ENCODE assay signal across 10 cellular contexts in genomic region chr2:24164416-24164973, GRCh38. TPM values are rescaled to one million over a fixed set of nuclear protein-coding genes. Genes with fewer than 3 reads are reported as not detected.
DNase-seq lines count a peak whose midpoint lies in the region; ATAC-seq, FAIRE-seq and TF ChIP-seq lines count a peak whose summit lies in the region.
"Had no signal": no experiment of that assay in that cellular context is flagged by ENCODE, and none has a peak within 500 bp of the region (broad histone marks: within the 10 kb centered on the region; RNA-seq: fewer than 3 reads in every experiment).

No MANE protein-coding gene starts in this region.

- H3K4me3 ChIP-seq in endothelial cell of umbilical vein (replicated peaks in 1 of 3; ENCODE audit: insufficient read depth in 1 of 3, low read depth in 1 of 3, low read length in 3 of 3) (no peak overlapping the region), trophoblast cell (ENCODE audit: low read depth, low read length) (no peak overlapping the region)

- H4K8ac ChIP-seq in trophoblast cell (ENCODE audit: low read depth, low read length), result no peak overlapping the region

- H2BK120ac ChIP-seq in trophoblast cell (ENCODE audit: insufficient read depth, low read length, poor library complexity), result no peak overlapping the region

- no peaks in the 10 kb centered on the region for H3K9me3 ChIP-seq in CD4-positive, alpha-beta T cell (ENCODE audit: control insufficient read depth, low read length)
- H3K9me3 ChIP-seq in endothelial cell of umbilical vein (replicated peaks; ENCODE audit: control insufficient read depth, insufficient read depth, low read length), result no peaks in the 10 kb centered on the region
- H3K9me3 ChIP-seq in trophoblast cell (ENCODE audit: insufficient read depth, low read depth, low read length), result peaks cover 2% of the 10 kb centered on the region

- no peak overlapping the region for H3K4me3 Mint-ChIP-seq in CD4-positive, alpha-beta T cell
- peak overlapping the region; percentile 61 for H3K4me3 Mint-ChIP-seq in activated B cell treated with CpG ODN at 0.5 μM for 24 hours
- H3K4me3 Mint-ChIP-seq: nephron had no signal

- H3K27ac Mint-ChIP-seq in CD4-positive, alpha-beta T cell, result no peak overlapping the region
- peak overlapping the region; percentile 71 for H3K27ac Mint-ChIP-seq in activated B cell treated with CpG ODN at 0.5 μM for 24 hours
- H3K27ac Mint-ChIP-seq: nephron had no signal

- no peaks in the 10 kb centered on the region for H3K27me3 ChIP-seq in CD4-positive, alpha-beta T cell (ENCODE audit: control insufficient read depth, insufficient read depth, low read length)
- H3K27me3 ChIP-seq in endothelial cell of umbilical vein (ENCODE audit: control insufficient read depth in 2 of 2, insufficient read depth in 2 of 2, low read length in 2 of 2) (no peaks in the 10 kb centered on the region), trophoblast cell (ENCODE audit: insufficient read depth, low read length) (no peaks in the 10 kb centered on the region)

- no peak overlapping the region for H2BK12ac ChIP-seq in trophoblast cell (ENCODE audit: low read length)

- WGBS in trophoblast cell (ENCODE audit: extremely low coverage, insufficient coverage, insufficient read length), result no CpG with 5 or more reads among the region's 8 CpGs

- H3K9ac ChIP-seq in endothelial cell of umbilical vein (replicated peaks; ENCODE audit: extremely low read depth, insufficient read depth, low read length) (no peak overlapping the region), trophoblast cell (ENCODE audit: low read length) (no peak overlapping the region)

- H3K4me1 Mint-ChIP-seq in CD4-positive, alpha-beta T cell (ENCODE audit: low read depth), result no peaks in the 10 kb centered on the region
- H3K4me1 Mint-ChIP-seq in activated B cell treated with CpG ODN at 0.5 μM for 24 hours, result peaks cover 12% of the 10 kb centered on the region
- H3K4me1 Mint-ChIP-seq: nephron had no signal

- H4K12ac ChIP-seq in trophoblast cell (ENCODE audit: low read depth, low read length), result no peak overlapping the region

- peaks cover 10% of the 10 kb centered on the region for H3K36me3 Mint-ChIP-seq in CD4-positive, alpha-beta T cell (ENCODE audit: low read depth)
- peaks cover 12% of the 10 kb centered on the region for H3K36me3 Mint-ChIP-seq in activated B cell treated with CpG ODN at 0.5 μM for 24 hours (ENCODE audit: low read depth)

- H3K79me2 ChIP-seq in endothelial cell of umbilical vein (ENCODE audit: control insufficient read depth, insufficient read depth, low read length) (no peaks in the 10 kb centered on the region), trophoblast cell (ENCODE audit: control insufficient read depth, insufficient read depth, low read length, poor library complexity) (no peaks in the 10 kb centered on the region)

- H3K23ac ChIP-seq in trophoblast cell (ENCODE audit: low read length), result no peak overlapping the region

- DNase-seq in CD4-positive, alpha-beta T cell, result peak in 8 of 10 experiments; percentile 2 to 24 (median 15)
- DNase-seq in HuH-7 (ENCODE audit: low spot score), result peak; percentile 72
- peak; percentile 40 for DNase-seq in activated B cell treated with CpG ODN at 0.5 μM for 24 hours
- no peak for DNase-seq in endothelial cell of umbilical vein (ENCODE audit: low read depth, low spot score)
- DNase-seq in trophoblast cell, result peak; percentile 23 to 39
- no peak for DNase-seq in NCI-H226

- no peaks in the 10 kb centered on the region for H3K9me1 ChIP-seq in endothelial cell of umbilical vein (replicated peaks; ENCODE audit: control insufficient read depth, extremely low read depth, insufficient read depth, low read length)

- no peak overlapping the region for H3K4ac ChIP-seq in trophoblast cell (ENCODE audit: low read depth, low read length)

- H3K27ac ChIP-seq in CD4-positive, alpha-beta T cell (ENCODE audit: low read depth, low read length), result no peak overlapping the region
- H3K27ac ChIP-seq in endothelial cell of umbilical vein (ENCODE audit: insufficient read depth, low read depth, low read length) (no peak overlapping the region), trophoblast cell (ENCODE audit: low read depth, low read length) (no peak overlapping the region)

- no peak overlapping the region for H2BK5ac ChIP-seq in trophoblast cell (ENCODE audit: low read depth, low read length, poor library complexity)

- peak; percentile 47 for FAIRE-seq in endothelial cell of umbilical vein (lab: Jason Lieb, UNC)

- H3K36me3 ChIP-seq in endothelial cell of umbilical vein (ENCODE audit: control insufficient read depth in 2 of 2, extremely low read depth in 1 of 2, insufficient read depth in 2 of 2, low read length in 2 of 2), result no peaks in the 10 kb centered on the region
- H3K36me3 ChIP-seq in trophoblast cell (ENCODE audit: control insufficient read depth in 1 of 2, insufficient read depth in 2 of 2, low read length in 2 of 2), result no peaks in the 10 kb centered on the region

- peak; percentile 66 for ATAC-seq in CD4-positive, alpha-beta T cell (ENCODE audit: poor library complexity)
- ATAC-seq in GM19328 (IDR thresholded peaks at IDR 0.05; ENCODE audit: unreplicated experiment) (peak; percentile 62), activated B cell treated with CpG ODN at 0.5 μM for 24 hours (ENCODE audit: low read depth) (peak; percentile 81), GM18520 (IDR thresholded peaks at IDR 0.05; ENCODE audit: unreplicated experiment) (no peak)

- H3K27me3 Mint-ChIP-seq in CD4-positive, alpha-beta T cell, result no peaks in the 10 kb centered on the region
- no peaks in the 10 kb centered on the region for H3K27me3 Mint-ChIP-seq in activated B cell treated with CpG ODN at 0.5 μM for 24 hours

- H3K79me1 ChIP-seq in trophoblast cell (ENCODE audit: low read length), result no peaks in the 10 kb centered on the region

- H3K18ac ChIP-seq in trophoblast cell (ENCODE audit: low read length), result no peak overlapping the region

- H3K4me2 ChIP-seq in endothelial cell of umbilical vein (ENCODE audit: insufficient read depth, low read length), result no peak overlapping the region
- H3K4me2 ChIP-seq in trophoblast cell (ENCODE audit: low read length), result no peak overlapping the region

- H3K4me1 ChIP-seq in endothelial cell of umbilical vein (ENCODE audit: control insufficient read depth, extremely low read depth, insufficient read depth, low read length) (no peaks in the 10 kb centered on the region), trophoblast cell (ENCODE audit: control insufficient read depth in 1 of 2, insufficient read depth in 2 of 2, low read length in 2 of 2) (peaks cover 2% of the 10 kb centered on the region in 2 experiments)

- H2AK5ac ChIP-seq in trophoblast cell (ENCODE audit: low read length), result no peak overlapping the region

- intact Hi-C loops in CD4-positive, alpha-beta T cell (cut with DNase I, micrococcal nuclease), result loop anchor here (1.0 to 2.0 kb wide), 2 partner anchors 339 to 340 kb away; no protein-coding TSS in a partner anchor
- intact Hi-C loops in activated B cell treated with CpG ODN at 0.5 μM for 24 hours (cut with micrococcal nuclease) (loop anchor here (1.0 kb wide), 2 partner anchors 80 to 340 kb away; partner anchors contain the start of gene TP53I3), endothelial cell of umbilical vein (cut with micrococcal nuclease) (loop anchor here (1.0 to 2.0 kb wide), 5 partner anchors 80 to 339 kb away; partner anchors contain the start of genes ATAD2B, SF3B6 and TP53I3)

- no peak overlapping the region for H4K91ac ChIP-seq in trophoblast cell (ENCODE audit: low read depth, low read length)

- peak; percentile 62 for TF ChIP-seq CTCF in CD4-positive, alpha-beta T cell (IDR thresholded peaks at IDR 0.05)
- peak; percentile 16 for TF ChIP-seq CTCF in activated B cell treated with CpG ODN at 0.5 μM for 24 hours (IDR thresholded peaks at IDR 0.05)
- TF ChIP-seq CTCF in endothelial cell of umbilical vein (IDR thresholded peaks at IDR 0.05; ENCODE audit: extremely low read depth in 1 of 2, insufficient read depth in 1 of 2, low read depth in 1 of 2, low read length in 2 of 2), result peak; percentile 64 to 76

- TF ChIP-seq POLR2A in endothelial cell of umbilical vein (IDR thresholded peaks at IDR 0.05; ENCODE audit: low read depth, low read length), result no peak

- H3K14ac ChIP-seq in trophoblast cell (ENCODE audit: low read length), result no peak overlapping the region

- BruUV-seq in endothelial cell of umbilical vein (replicated peaks; lab: Mats Ljungman, UMichigan), result no TSS peak

- no peaks in the 10 kb centered on the region for H4K20me1 ChIP-seq in endothelial cell of umbilical vein (replicated peaks; ENCODE audit: control insufficient read depth, extremely low read depth, insufficient read depth, low read length)

- H3K9me3 Mint-ChIP-seq in CD4-positive, alpha-beta T cell, result no peaks in the 10 kb centered on the region
- H3K9me3 Mint-ChIP-seq in activated B cell treated with CpG ODN at 0.5 μM for 24 hours, result peaks cover 7% of the 10 kb centered on the region

- dilution Hi-C loops in endothelial cell of umbilical vein (cut with MboI; ENCODE audit: extremely low pct_ligation_motif_present, low sequenced_read_pairs), result no loop called here

- CTCF ChIA-PET in CD4-positive, alpha-beta T cell (lab: Charles Lee), result interaction anchor here (1.1 kb wide), 1 partner anchor 340 kb away, joined by 4 read pairs; no protein-coding TSS in a partner anchor
- CTCF ChIA-PET in activated B cell treated with CpG ODN at 0.5 μM for 24 hours (lab: Charles Lee) (interaction anchor here (0.5 to 1.5 kb wide), 4 partner anchors 80 to 648 kb away, joined by 3 to 7 read pairs (median 4); no protein-coding TSS in a partner anchor), endothelial cell of umbilical vein (lab: Charles Lee) (interaction anchor here (0.7 to 3.5 kb wide), 8 partner anchors 9 to 340 kb away, joined by 3 to 27 read pairs (median 7); partner anchors contain the start of genes ATAD2B, TP53I3 and WDCP)

- no peak overlapping the region for H2AFZ ChIP-seq in endothelial cell of umbilical vein (ENCODE audit: low read depth, low read length)
- no peak overlapping the region for H2AFZ ChIP-seq in trophoblast cell (ENCODE audit: insufficient read depth, low read length, poor library complexity)

- POLR2A ChIA-PET in CD4-positive, alpha-beta T cell (lab: Charles Lee), result interaction anchor here (0.7 kb wide), 1 partner anchor 12 kb away, joined by 3 read pairs; no protein-coding TSS in a partner anchor
- POLR2A ChIA-PET in activated B cell treated with CpG ODN at 0.5 μM for 24 hours (lab: Charles Lee), result interaction anchor here (0.6 kb wide), 1 partner anchor 166 kb away, joined by 5 read pairs; no protein-coding TSS in a partner anchor
- POLR2A ChIA-PET in endothelial cell of umbilical vein (lab: Charles Lee), result no interaction called here

RNA-seq across cellular contexts. Expression of gene FAM228A, which starts 10.4 kb away (rescaled TPM):
- under 1 TPM; 0.20 to 0.22 TPM for total RNA-seq in CD4-positive, alpha-beta T cell
- not detected in 2 replicates for total RNA-seq in activated B cell treated with CpG ODN at 0.5 μM for 24 hours
- 1.00 TPM in 1 of 2 replicates, not detected in the other for total RNA-seq in endothelial cell of umbilical vein
- polyA plus RNA-seq in endothelial cell of umbilical vein, result 0.14 and 0.36 TPM in 2 replicates
- polyA plus RNA-seq in endothelial cell of umbilical vein (2011; cell fraction: cytosol; rRNA removed), result 0.08 and 0.09 TPM in 2 replicates
- polyA plus RNA-seq in endothelial cell of umbilical vein (2011; cell fraction: nucleus; rRNA removed), result 0.32 and 0.42 TPM in 2 replicates
- not detected in 2 replicates for polyA plus RNA-seq in endothelial cell of umbilical vein (2012)
- polyA minus RNA-seq in endothelial cell of umbilical vein, result 0.24 and 0.40 TPM in 2 replicates
- polyA minus RNA-seq in endothelial cell of umbilical vein (2011; cell fraction: cytosol; rRNA and poly(A)+ RNA removed), result not detected
- 0.63 TPM in 1 of 2 replicates, not detected in the other for polyA minus RNA-seq in endothelial cell of umbilical vein (2011; cell fraction: nucleus; rRNA and poly(A)+ RNA removed)
- polyA plus RNA-seq in trophoblast cell (2013), result 0.04 and 0.19 TPM in 2 replicates
- total RNA-seq: LHCN-M2 had no signal

RNA-seq across cellular contexts. Expression of gene FAM228B, which starts 41.2 kb away (rescaled TPM):
- total RNA-seq in CD4-positive, alpha-beta T cell, result 10 to 100 TPM; 21.6 to 24.2 TPM
- 24.7 and 26.2 TPM in 2 replicates for total RNA-seq in activated B cell treated with CpG ODN at 0.5 μM for 24 hours
- 8.3 and 11.9 TPM in 2 replicates for total RNA-seq in endothelial cell of umbilical vein
- 1.6 and 1.8 TPM in 2 replicates for polyA plus RNA-seq in endothelial cell of umbilical vein
- polyA plus RNA-seq in endothelial cell of umbilical vein (2011; cell fraction: cytosol; rRNA removed), result 3.4 and 4.4 TPM in 2 replicates
- polyA plus RNA-seq in endothelial cell of umbilical vein (2011; cell fraction: nucleus; rRNA removed), result 14.0 and 18.5 TPM in 2 replicates
- polyA plus RNA-seq in endothelial cell of umbilical vein (2012), result 7.8 and 12.2 TPM in 2 replicates
- polyA minus RNA-seq in endothelial cell of umbilical vein, result 1.8 and 2.9 TPM in 2 replicates
- not detected for polyA minus RNA-seq in endothelial cell of umbilical vein (2011; cell fraction: cytosol; rRNA and poly(A)+ RNA removed)
- 6.3 and 7.0 TPM in 2 replicates for polyA minus RNA-seq in endothelial cell of umbilical vein (2011; cell fraction: nucleus; rRNA and poly(A)+ RNA removed)
- 5.6 and 6.9 TPM in 2 replicates for polyA plus RNA-seq in trophoblast cell (2013)

RNA-seq across cellular contexts. Expression of gene PFN4, which starts 41.4 kb away (rescaled TPM):
- total RNA-seq in CD4-positive, alpha-beta T cell, result not detected
- total RNA-seq in activated B cell treated with CpG ODN at 0.5 μM for 24 hours (0.34 and 0.60 TPM in 2 replicates), endothelial cell of umbilical vein (0.93 TPM in 1 of 2 replicates, not detected in the other)
- 0.23 and 0.27 TPM in 2 replicates for polyA plus RNA-seq in endothelial cell of umbilical vein
- 0.24 and 0.31 TPM in 2 replicates for polyA plus RNA-seq in endothelial cell of umbilical vein (2011; cell fraction: cytosol; rRNA removed)
- polyA plus RNA-seq in endothelial cell of umbilical vein (2011; cell fraction: nucleus; rRNA removed), result 0.20 and 0.22 TPM in 2 replicates
- polyA plus RNA-seq in endothelial cell of umbilical vein (2012), result 1.1 TPM in 1 of 2 replicates, not detected in the other
- not detected in 2 replicates for polyA minus RNA-seq in endothelial cell of umbilical vein
- polyA minus RNA-seq in endothelial cell of umbilical vein (2011; cell fraction: cytosol; rRNA and poly(A)+ RNA removed), result 1.6 TPM
- not detected in 2 replicates for polyA minus RNA-seq in endothelial cell of umbilical vein (2011; cell fraction: nucleus; rRNA and poly(A)+ RNA removed)
- polyA plus RNA-seq in trophoblast cell (2013), result 0.57 and 0.79 TPM in 2 replicates

Comparison
In these comparisons a context has a peak if more than half of its experiments do, and no peak if none do; other contexts are left out.
1. DNase-seq: peak in CD4-positive, alpha-beta T cell (8 of 10), HuH-7 (single experiment), activated B cell treated with CpG ODN at 0.5 μM for 24 hours (single experiment) and trophoblast cell (2 of 2); none in endothelial cell of umbilical vein (single experiment) and NCI-H226 (single experiment).
2. CTCF ChIP-seq: peak in every context shown above with its lines; median percentile 70 in endothelial cell of umbilical vein; 62 in CD4-positive, alpha-beta T cell; 16 in activated B cell treated with CpG ODN at 0.5 μM for 24 hours.